ENCODE assay signal across 1 cellular context in genomic region chr17:29558139-29558538, GRCh38.
TF ChIP-seq lines count a peak whose summit lies in the region.

No MANE protein-coding gene starts in this region.

TF ChIP-seq in HepG2, 621 proteins besides CTCF, POLR2A, EP300 and RAD21:
- TF ChIP-seq, protein P1, sequence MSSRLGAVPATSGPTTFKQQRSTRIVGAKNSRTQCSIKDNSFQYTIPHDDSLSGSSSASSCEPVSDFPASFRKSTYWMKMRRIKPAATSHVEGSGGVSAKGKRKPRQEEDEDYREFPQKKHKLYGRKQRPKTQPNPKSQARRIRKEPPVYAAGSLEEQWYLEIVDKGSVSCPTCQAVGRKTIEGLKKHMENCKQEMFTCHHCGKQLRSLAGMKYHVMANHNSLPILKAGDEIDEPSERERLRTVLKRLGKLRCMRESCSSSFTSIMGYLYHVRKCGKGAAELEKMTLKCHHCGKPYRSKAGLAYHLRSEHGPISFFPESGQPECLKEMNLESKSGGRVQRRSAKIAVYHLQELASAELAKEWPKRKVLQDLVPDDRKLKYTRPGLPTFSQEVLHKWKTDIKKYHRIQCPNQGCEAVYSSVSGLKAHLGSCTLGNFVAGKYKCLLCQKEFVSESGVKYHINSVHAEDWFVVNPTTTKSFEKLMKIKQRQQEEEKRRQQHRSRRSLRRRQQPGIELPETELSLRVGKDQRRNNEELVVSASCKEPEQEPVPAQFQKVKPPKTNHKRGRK (CRISPR knock-in tag; IDR thresholded peaks at IDR 0.05): peak; percentile 32; the same call in 1 of the 2 replicates
